1 cellular context compared by ENCODE assay signal in genomic region chr17:42322382-42323267, GRCh38.
TF ChIP-seq lines count a peak whose summit lies in the region.

No MANE protein-coding gene starts in this region.

TF ChIP-seq in HepG2, 621 proteins besides CTCF, POLR2A, EP300 and RAD21 (continued from another document and continues in another):
- TF ChIP-seq HIC2 (CRISPR knock-in tag; IDR thresholded peaks at IDR 0.05; ENCODE audit: low read depth) (no peak), ZNF382 (CRISPR knock-in tag; IDR thresholded peaks at IDR 0.05; ENCODE audit: borderline replicate concordance) (no peak), TBP (CRISPR knock-in tag; IDR thresholded peaks at IDR 0.05) (no peak), ZNF784 (CRISPR knock-in tag; IDR thresholded peaks at IDR 0.05; ENCODE audit: borderline replicate concordance) (no peak), ZBTB43 (CRISPR knock-in tag; conservative IDR thresholded peaks at IDR 0.05) (no peak), ZNF770 (CRISPR knock-in tag; IDR thresholded peaks at IDR 0.05) (no peak), SOX13 (IDR thresholded peaks at IDR 0.05) (no peak), SOX13 (CRISPR knock-in tag; conservative IDR thresholded peaks at IDR 0.05 in 1 of 2, IDR thresholded peaks at IDR 0.05 in 1 of 2) (no peak; a peak in 1 of 4 replicates), ATRX (CRISPR knock-in tag; IDR thresholded peaks at IDR 0.05; ENCODE audit: borderline replicate concordance) (no peak), MLX (CRISPR knock-in tag; IDR thresholded peaks at IDR 0.05) (0 out of 2 replicates have a peak, but pooled peaks have one; percentile 38), E2F5 (CRISPR knock-in tag; conservative IDR thresholded peaks at IDR 0.05) (no peak), ZNF747 (CRISPR knock-in tag; IDR thresholded peaks at IDR 0.05; ENCODE audit: borderline replicate concordance) (no peak), KLF15 (CRISPR knock-in tag; IDR thresholded peaks at IDR 0.05; ENCODE audit: borderline replicate concordance) (no peak), ZNF225 (CRISPR knock-in tag; IDR thresholded peaks at IDR 0.05) (peak; percentile 51; the same call in 1 of the 2 replicates), ZFP90 (CRISPR knock-in tag; IDR thresholded peaks at IDR 0.05; ENCODE audit: borderline replicate concordance) (0 out of 2 replicates have a peak, but pooled peaks have one; percentile 30), DDIT3 (CRISPR knock-in tag; IDR thresholded peaks at IDR 0.05) (no peak), ZNF567 (CRISPR knock-in tag; IDR thresholded peaks at IDR 0.05; ENCODE audit: borderline replicate concordance) (0 out of 2 replicates have a peak, but pooled peaks have one; percentile 63), MEIS1 (CRISPR knock-in tag; IDR thresholded peaks at IDR 0.05; ENCODE audit: borderline replicate concordance) (no peak; the same call in 1 of the 2 replicates), ATAD3A (CRISPR knock-in tag; IDR thresholded peaks at IDR 0.05) (no peak), HOXA3 (CRISPR knock-in tag; IDR thresholded peaks at IDR 0.05) (peak; percentile 69; the same call in 1 of the 2 replicates), ZSCAN9 (CRISPR knock-in tag; IDR thresholded peaks at IDR 0.05; ENCODE audit: borderline replicate concordance) (peak; percentile 88; the same call in 1 of the 2 replicates), MAF1 (CRISPR knock-in tag; IDR thresholded peaks at IDR 0.05; ENCODE audit: borderline replicate concordance) (no peak), MZF1 (CRISPR knock-in tag; IDR thresholded peaks at IDR 0.05; ENCODE audit: borderline replicate concordance) (no peak), KAT8 (CRISPR knock-in tag; IDR thresholded peaks at IDR 0.05) (no peak), ZNF20 (CRISPR knock-in tag; IDR thresholded peaks at IDR 0.05) (no peak), KLF16 (CRISPR knock-in tag; IDR thresholded peaks at IDR 0.05) (peak in 1 of 2 experiments; percentile 79; a peak in 1 of 4 replicates), RAD51 (IDR thresholded peaks at IDR 0.05; ENCODE audit: borderline replicate concordance) (no peak), ZSCAN29 (CRISPR knock-in tag; conservative IDR thresholded peaks at IDR 0.05) (no peak), ZNF674 (CRISPR knock-in tag; IDR thresholded peaks at IDR 0.05; ENCODE audit: low read depth) (no peak), NCOA1 (CRISPR knock-in tag; IDR thresholded peaks at IDR 0.05) (no peak)
- TF ChIP-seq, protein P1, sequence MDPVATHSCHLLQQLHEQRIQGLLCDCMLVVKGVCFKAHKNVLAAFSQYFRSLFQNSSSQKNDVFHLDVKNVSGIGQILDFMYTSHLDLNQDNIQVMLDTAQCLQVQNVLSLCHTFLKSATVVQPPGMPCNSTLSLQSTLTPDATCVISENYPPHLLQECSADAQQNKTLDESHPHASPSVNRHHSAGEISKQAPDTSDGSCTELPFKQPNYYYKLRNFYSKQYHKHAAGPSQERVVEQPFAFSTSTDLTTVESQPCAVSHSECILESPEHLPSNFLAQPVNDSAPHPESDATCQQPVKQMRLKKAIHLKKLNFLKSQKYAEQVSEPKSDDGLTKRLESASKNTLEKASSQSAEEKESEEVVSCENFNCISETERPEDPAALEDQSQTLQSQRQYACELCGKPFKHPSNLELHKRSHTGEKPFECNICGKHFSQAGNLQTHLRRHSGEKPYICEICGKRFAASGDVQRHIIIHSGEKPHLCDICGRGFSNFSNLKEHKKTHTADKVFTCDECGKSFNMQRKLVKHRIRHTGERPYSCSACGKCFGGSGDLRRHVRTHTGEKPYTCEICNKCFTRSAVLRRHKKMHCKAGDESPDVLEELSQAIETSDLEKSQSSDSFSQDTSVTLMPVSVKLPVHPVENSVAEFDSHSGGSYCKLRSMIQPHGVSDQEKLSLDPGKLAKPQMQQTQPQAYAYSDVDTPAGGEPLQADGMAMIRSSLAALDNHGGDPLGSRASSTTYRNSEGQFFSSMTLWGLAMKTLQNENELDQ (CRISPR knock-in tag; IDR thresholded peaks at IDR 0.05; ENCODE audit: borderline replicate concordance) = no peak; the same call in 1 of the 2 replicates
- TF ChIP-seq, protein P2, sequence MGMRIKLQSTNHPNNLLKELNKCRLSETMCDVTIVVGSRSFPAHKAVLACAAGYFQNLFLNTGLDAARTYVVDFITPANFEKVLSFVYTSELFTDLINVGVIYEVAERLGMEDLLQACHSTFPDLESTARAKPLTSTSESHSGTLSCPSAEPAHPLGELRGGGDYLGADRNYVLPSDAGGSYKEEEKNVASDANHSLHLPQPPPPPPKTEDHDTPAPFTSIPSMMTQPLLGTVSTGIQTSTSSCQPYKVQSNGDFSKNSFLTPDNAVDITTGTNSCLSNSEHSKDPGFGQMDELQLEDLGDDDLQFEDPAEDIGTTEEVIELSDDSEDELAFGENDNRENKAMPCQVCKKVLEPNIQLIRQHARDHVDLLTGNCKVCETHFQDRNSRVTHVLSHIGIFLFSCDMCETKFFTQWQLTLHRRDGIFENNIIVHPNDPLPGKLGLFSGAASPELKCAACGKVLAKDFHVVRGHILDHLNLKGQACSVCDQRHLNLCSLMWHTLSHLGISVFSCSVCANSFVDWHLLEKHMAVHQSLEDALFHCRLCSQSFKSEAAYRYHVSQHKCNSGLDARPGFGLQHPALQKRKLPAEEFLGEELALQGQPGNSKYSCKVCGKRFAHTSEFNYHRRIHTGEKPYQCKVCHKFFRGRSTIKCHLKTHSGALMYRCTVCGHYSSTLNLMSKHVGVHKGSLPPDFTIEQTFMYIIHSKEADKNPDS (CRISPR knock-in tag; IDR thresholded peaks at IDR 0.05) = no peak
- TF ChIP-seq, protein P3, sequence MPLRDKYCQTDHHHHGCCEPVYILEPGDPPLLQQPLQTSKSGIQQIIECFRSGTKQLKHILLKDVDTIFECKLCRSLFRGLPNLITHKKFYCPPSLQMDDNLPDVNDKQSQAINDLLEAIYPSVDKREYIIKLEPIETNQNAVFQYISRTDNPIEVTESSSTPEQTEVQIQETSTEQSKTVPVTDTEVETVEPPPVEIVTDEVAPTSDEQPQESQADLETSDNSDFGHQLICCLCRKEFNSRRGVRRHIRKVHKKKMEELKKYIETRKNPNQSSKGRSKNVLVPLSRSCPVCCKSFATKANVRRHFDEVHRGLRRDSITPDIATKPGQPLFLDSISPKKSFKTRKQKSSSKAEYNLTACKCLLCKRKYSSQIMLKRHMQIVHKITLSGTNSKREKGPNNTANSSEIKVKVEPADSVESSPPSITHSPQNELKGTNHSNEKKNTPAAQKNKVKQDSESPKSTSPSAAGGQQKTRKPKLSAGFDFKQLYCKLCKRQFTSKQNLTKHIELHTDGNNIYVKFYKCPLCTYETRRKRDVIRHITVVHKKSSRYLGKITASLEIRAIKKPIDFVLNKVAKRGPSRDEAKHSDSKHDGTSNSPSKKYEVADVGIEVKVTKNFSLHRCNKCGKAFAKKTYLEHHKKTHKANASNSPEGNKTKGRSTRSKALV (CRISPR knock-in tag; IDR thresholded peaks at IDR 0.05) = no peak
- TF ChIP-seq, protein P4, sequence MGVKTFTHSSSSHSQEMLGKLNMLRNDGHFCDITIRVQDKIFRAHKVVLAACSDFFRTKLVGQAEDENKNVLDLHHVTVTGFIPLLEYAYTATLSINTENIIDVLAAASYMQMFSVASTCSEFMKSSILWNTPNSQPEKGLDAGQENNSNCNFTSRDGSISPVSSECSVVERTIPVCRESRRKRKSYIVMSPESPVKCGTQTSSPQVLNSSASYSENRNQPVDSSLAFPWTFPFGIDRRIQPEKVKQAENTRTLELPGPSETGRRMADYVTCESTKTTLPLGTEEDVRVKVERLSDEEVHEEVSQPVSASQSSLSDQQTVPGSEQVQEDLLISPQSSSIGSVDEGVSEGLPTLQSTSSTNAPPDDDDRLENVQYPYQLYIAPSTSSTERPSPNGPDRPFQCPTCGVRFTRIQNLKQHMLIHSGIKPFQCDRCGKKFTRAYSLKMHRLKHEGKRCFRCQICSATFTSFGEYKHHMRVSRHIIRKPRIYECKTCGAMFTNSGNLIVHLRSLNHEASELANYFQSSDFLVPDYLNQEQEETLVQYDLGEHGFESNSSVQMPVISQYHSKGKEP (CRISPR knock-in tag; IDR thresholded peaks at IDR 0.05) = no peak; the same call in 1 of the 2 replicates
- TF ChIP-seq, protein P5, sequence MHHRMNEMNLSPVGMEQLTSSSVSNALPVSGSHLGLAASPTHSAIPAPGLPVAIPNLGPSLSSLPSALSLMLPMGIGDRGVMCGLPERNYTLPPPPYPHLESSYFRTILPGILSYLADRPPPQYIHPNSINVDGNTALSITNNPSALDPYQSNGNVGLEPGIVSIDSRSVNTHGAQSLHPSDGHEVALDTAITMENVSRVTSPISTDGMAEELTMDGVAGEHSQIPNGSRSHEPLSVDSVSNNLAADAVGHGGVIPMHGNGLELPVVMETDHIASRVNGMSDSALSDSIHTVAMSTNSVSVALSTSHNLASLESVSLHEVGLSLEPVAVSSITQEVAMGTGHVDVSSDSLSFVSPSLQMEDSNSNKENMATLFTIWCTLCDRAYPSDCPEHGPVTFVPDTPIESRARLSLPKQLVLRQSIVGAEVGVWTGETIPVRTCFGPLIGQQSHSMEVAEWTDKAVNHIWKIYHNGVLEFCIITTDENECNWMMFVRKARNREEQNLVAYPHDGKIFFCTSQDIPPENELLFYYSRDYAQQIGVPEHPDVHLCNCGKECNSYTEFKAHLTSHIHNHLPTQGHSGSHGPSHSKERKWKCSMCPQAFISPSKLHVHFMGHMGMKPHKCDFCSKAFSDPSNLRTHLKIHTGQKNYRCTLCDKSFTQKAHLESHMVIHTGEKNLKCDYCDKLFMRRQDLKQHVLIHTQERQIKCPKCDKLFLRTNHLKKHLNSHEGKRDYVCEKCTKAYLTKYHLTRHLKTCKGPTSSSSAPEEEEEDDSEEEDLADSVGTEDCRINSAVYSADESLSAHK (CRISPR knock-in tag; IDR thresholded peaks at IDR 0.05; ENCODE audit: borderline replicate concordance) = no peak
- TF ChIP-seq, protein P6, sequence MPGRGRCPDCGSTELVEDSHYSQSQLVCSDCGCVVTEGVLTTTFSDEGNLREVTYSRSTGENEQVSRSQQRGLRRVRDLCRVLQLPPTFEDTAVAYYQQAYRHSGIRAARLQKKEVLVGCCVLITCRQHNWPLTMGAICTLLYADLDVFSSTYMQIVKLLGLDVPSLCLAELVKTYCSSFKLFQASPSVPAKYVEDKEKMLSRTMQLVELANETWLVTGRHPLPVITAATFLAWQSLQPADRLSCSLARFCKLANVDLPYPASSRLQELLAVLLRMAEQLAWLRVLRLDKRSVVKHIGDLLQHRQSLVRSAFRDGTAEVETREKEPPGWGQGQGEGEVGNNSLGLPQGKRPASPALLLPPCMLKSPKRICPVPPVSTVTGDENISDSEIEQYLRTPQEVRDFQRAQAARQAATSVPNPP (CRISPR knock-in tag; IDR thresholded peaks at IDR 0.05) = no peak
